ENCODE assay signal across 29 cellular contexts in the genomic region with DNA sequence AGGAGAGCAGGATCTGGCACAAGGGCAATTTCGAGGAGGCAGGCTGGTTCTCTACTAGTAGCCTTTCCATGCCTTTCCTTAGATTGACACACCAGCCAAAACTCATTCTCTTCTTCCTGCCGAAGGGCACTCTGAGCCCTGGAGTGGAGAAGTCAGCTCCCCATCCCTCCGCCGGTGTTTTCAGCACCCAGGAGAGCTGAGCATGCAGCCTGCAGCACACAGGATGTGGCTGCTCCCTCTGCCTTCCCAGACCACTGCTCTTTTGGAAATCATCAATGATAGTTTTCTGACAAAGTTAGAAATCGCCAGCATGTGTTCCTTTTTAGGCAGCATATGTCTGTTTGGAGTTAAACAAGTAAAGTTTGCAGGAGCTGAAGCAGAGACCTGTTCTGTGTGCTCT. TPM values are rescaled to one million over a fixed set of nuclear protein-coding genes. Genes with fewer than 3 reads are reported as not detected.
A peak's percentile ranks its signal among the peaks of the same experiment; 100 is the strongest.
DNase-seq lines count a peak whose midpoint lies in the region; FAIRE-seq and TF ChIP-seq lines count a peak whose summit lies in the region.
"Had no signal": no experiment of that assay in that cellular context is flagged by ENCODE, and none has a peak within 500 bp of the region (broad histone marks: within the 10 kb centered on the region; RNA-seq: fewer than 3 reads in every experiment).

No MANE protein-coding gene starts in this region.

- H4K20me1 ChIP-seq in BLaER1 treated with 17β-estradiol and CSF1 and Interleukin-3, amounts not matched to agents 10 nM and 100 nM: no peaks in the 10 kb centered on the region; a peak in 1 of 22 replicates

- no peak overlapping the region for H3K4me3 ChIP-seq in BLaER1 treated with 17β-estradiol and CSF1 and Interleukin-3, amounts not matched to agents 10 nM and 100 nM
- H3K4me3 ChIP-seq in choroid plexus epithelial cell (ENCODE audit: low read depth, low read length): no peak overlapping the region
- H3K4me3 ChIP-seq: GM23338, right atrium auricular region, SJCRH30, thyroid gland had no signal

- H3K4me2 ChIP-seq in BLaER1 treated with 17β-estradiol and CSF1 and Interleukin-3, amounts not matched to agents 10 nM and 100 nM: peak overlapping the region; percentile 24 to 87 (median 45); a peak in 21 of 22 replicates
- H3K4me2 ChIP-seq: GM23338, KMS-11 had no signal

- TF ChIP-seq CTCF in choroid plexus epithelial cell (conservative IDR thresholded peaks at IDR 0.05; ENCODE audit: low read depth, low read length): no peak

- H3K9me3 ChIP-seq in BLaER1 treated with 17β-estradiol and CSF1 and Interleukin-3, amounts not matched to agents 10 nM and 100 nM (replicated peaks in 1 of 11): peaks cover 0 to 3% (median 0%) of the 10 kb centered on the region in 11 experiments; a peak in 1 of 22 replicates
- H3K9me3 ChIP-seq: right atrium auricular region, SJCRH30, thyroid gland had no signal

- no peaks in the 10 kb centered on the region for H3K27me3 ChIP-seq in BLaER1 treated with 17β-estradiol and CSF1 and Interleukin-3, amounts not matched to agents 10 nM and 100 nM
- H3K27me3 ChIP-seq: right atrium auricular region, SJCRH30, thyroid gland had no signal

- no peak for FAIRE-seq in HTR-8/SVneo (lab: Jason Lieb, UNC)
- FAIRE-seq: astrocyte, endothelial cell of umbilical vein, keratinocyte had no signal

- no peak overlapping the region for H3K27ac ChIP-seq in BLaER1 treated with 17β-estradiol and CSF1 and Interleukin-3, amounts not matched to agents 10 nM and 100 nM
- H3K27ac ChIP-seq: KMS-11, parathyroid adenoma, right atrium auricular region, SJCRH30, thyroid gland, WERI-Rb-1 had no signal

- no peaks in the 10 kb centered on the region for H3K36me3 ChIP-seq in BLaER1 treated with 17β-estradiol and CSF1 and Interleukin-3, amounts not matched to agents 10 nM and 100 nM
- H3K36me3 ChIP-seq: right atrium auricular region, SJCRH30, thyroid gland, WERI-Rb-1 had no signal

- DNase-seq in EH (ENCODE audit: low read depth) (peak; percentile 39), RPMI7951 (ENCODE audit: low read depth) (peak; percentile 34), choroid plexus epithelial cell (ENCODE audit: low read depth) (peak; percentile 13), AG08396 (ENCODE audit: low spot score) (no peak), HTR-8/SVneo (ENCODE audit: insufficient read length, low spot score) (no peak), NCI-H526 treated with DMSO at 0.1 percent for 48 hours (lab: John Stamatoyannopoulos, UW) (no peak)
- DNase-seq: activated naive CD4-positive, alpha-beta T cell treated with anti-CD3 and anti-CD28 coated beads, Interleukin-2, amount 50 U/mL, for 16 hours; activated T-cell treated with anti-CD3 and anti-CD28 coated beads, Interleukin-2, amount 50 U/mL, for 4 hours; CD4-positive, CD25-positive, alpha-beta regulatory T cell; central memory CD4-positive, alpha-beta T cell; NCI-H146; NCI-H510A treated with DMSO at 0.1 percent for 48 hours; NK-92 treated with Interleukin-12 subunit alpha and Interleukin-12 subunit beta, amount 100 ng/mL, for 24 hours; SJCRH30; stimulated activated CD4-positive, alpha-beta T cell treated with anti-CD3 and anti-CD28 coated beads, Interleukin-12 subunit alpha, Interleukin-12 subunit beta, amount 100 ng/mL, for 4 hours; stimulated activated CD4-positive, alpha-beta T cell treated with anti-CD3 and anti-CD28 coated beads, Interleukin-4, amount 100 ng/mL, for 4 hours; thyroid gland; WERI-Rb-1 had no signal

- no peak overlapping the region for H3K9ac ChIP-seq in BLaER1 treated with 17β-estradiol and CSF1 and Interleukin-3, amounts not matched to agents 10 nM and 100 nM
- H3K9ac ChIP-seq: KMS-11, parathyroid adenoma had no signal

- peaks cover 64 to 84% (median 72%) of the 10 kb centered on the region in 10 experiments for H3K4me1 ChIP-seq in BLaER1 treated with 17β-estradiol and CSF1 and Interleukin-3, amounts not matched to agents 10 nM and 100 nM
- H3K4me1 ChIP-seq: parathyroid adenoma, SJCRH30, thyroid gland had no signal

RNA-seq across cellular contexts. Expression of gene RNU5D-1, which starts 11.7 kb away (rescaled TPM):
- total RNA-seq in RPMI7951 (2014; rRNA removed; shearing (Covaris generic)): not detected in 2 replicates
- total RNA-seq: activated CD8-positive, alpha-beta memory T cell treated with anti-CD3 and anti-CD28 coated beads for 36 hours; activated T-cell treated with anti-CD3 and anti-CD28 coated beads, Interleukin-2, amount 50 U/mL, for 4 hours; astrocyte; CD4-positive, CD25-positive, alpha-beta regulatory T cell; dermis microvascular lymphatic vessel endothelial cell; endothelial cell of umbilical vein; GM23338; liver; right atrium auricular region; SJCRH30; thyroid gland had no signal

RNA-seq across cellular contexts. Expression of gene KIF2C, which starts 20.3 kb away (rescaled TPM):
- 127 and 130 TPM in 2 replicates for total RNA-seq in RPMI7951 (2014; rRNA removed; shearing (Covaris generic))

RNA-seq across cellular contexts. Expression of gene ARMH1, which starts 44.8 kb away (rescaled TPM):
- 0.29 TPM in 1 of 2 replicates, not detected in the other for total RNA-seq in RPMI7951 (2014; rRNA removed; shearing (Covaris generic))
- total RNA-seq: endothelial cell of umbilical vein, SJCRH30 had no signal

RNA-seq across cellular contexts. Expression of gene TMEM53, which starts 45.0 kb away (rescaled TPM):
- total RNA-seq in RPMI7951 (2014; rRNA removed; shearing (Covaris generic)): 13.1 and 14.9 TPM in 2 replicates

RNA-seq across cellular contexts. Expression of gene RPS8, which starts 56.0 kb away (rescaled TPM):
- 2,373 and 2,557 TPM in 2 replicates for total RNA-seq in RPMI7951 (2014; rRNA removed; shearing (Covaris generic))

Comparison
In these comparisons a context has a peak if more than half of its experiments do, and no peak if none do; other contexts are left out.
1. DNase-seq: peak in EH (single experiment), RPMI7951 (single experiment) and choroid plexus epithelial cell (single experiment); none in AG08396 (single experiment), HTR-8/SVneo (single experiment) and NCI-H526 treated with DMSO at 0.1 percent for 48 hours (single experiment).